22 cellular contexts compared by ENCODE assay signal in the genomic region with DNA sequence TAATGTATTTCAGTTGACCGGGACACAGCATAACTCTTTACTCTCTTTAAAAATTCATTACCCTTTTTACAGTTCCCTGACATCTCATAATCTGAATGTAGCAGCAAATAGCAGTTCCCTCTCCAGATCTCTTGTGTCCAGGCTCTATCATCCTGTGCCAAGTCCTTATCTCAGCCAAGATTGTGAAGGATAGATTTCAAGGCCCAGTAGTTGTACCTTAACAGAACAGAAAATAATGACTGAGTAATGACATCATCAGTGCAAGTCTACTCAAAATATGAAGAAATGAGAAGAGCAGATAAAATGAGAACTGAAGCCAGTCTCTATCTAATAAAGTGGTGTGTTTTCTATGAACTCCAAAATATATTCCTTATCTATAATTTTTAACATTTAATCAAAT.
"Had no signal": no experiment of that assay in that cellular context is flagged by ENCODE, and none has a peak within 500 bp of the region (broad histone marks: within the 10 kb centered on the region; RNA-seq: fewer than 3 reads in every experiment).

No MANE protein-coding gene starts in this region.

- DNase-seq: dermis blood vessel endothelial cell; endodermal cell; heart left ventricle; hippocampal formation; kidney glomerular epithelial cell; mammary epithelial cell; mucosa of descending colon; naive thymus-derived CD8-positive, alpha-beta T cell; posterior cingulate gyrus; sigmoid colon; stimulated activated CD4-positive, alpha-beta T cell treated with anti-CD3 and anti-CD28 coated beads, Interleukin-2, amount 100 ng/mL, for 24 hours; stimulated activated CD4-positive, alpha-beta T cell treated with anti-CD3 and anti-CD28 coated beads, Interleukin-4, amount 100 ng/mL, for 4 hours; stimulated activated naive B cell treated with anti-CD40 and anti-IgM and Interleukin-4, amounts not matched to agents 10 μg/mL and 1 μg/mL and 100 μg/mL, for 72 hours; stimulated activated naive CD8-positive, alpha-beta T cell treated with anti-CD3 and anti-CD28 coated beads, Interleukin-15, amount 100 ng/mL, for 72 hours; testis; transverse colon had no signal

- FAIRE-seq: colon, endothelial cell of umbilical vein, frontal cortex had no signal

- ATAC-seq: heart left ventricle; left lobe of liver; mucosa of descending colon; naive thymus-derived CD8-positive, alpha-beta T cell; stimulated activated naive B cell treated with anti-CD40 and anti-IgM and Interleukin-4, amounts not matched to agents 10 μg/mL and 1 μg/mL and 100 μg/mL, for 72 hours; stimulated activated naive CD8-positive, alpha-beta T cell treated with anti-CD3 and anti-CD28 coated beads, Interleukin-15, amount 100 ng/mL, for 72 hours had no signal

- H3K9me3 ChIP-seq: heart left ventricle, mucosa of descending colon, neutrophil, sigmoid colon, testis, transverse colon had no signal

- H3K4me3 ChIP-seq: heart left ventricle, mucosa of descending colon, sigmoid colon, skin epidermis, testis, transverse colon had no signal

- H3K27ac ChIP-seq: heart left ventricle, neutrophil, sigmoid colon, skin epidermis, testis, transverse colon had no signal

- H3K4me1 ChIP-seq: heart left ventricle, sigmoid colon, testis, transverse colon had no signal

- H3K27me3 ChIP-seq: heart left ventricle, neutrophil, sigmoid colon, testis, transverse colon had no signal

- H3K36me3 ChIP-seq: heart left ventricle, sigmoid colon, transverse colon had no signal
